8 cellular contexts compared by ENCODE assay signal in genomic region chr15:55527150-55527549, GRCh38.
"Had no signal": no experiment of that assay in that cellular context is flagged by ENCODE, and none has a peak within 500 bp of the region (broad histone marks: within the 10 kb centered on the region; RNA-seq: fewer than 3 reads in every experiment).

No MANE protein-coding gene starts in this region.

- H3K27ac ChIP-seq: ascending aorta, esophagus muscularis mucosa, left ventricle myocardium inferior, ovary had no signal

- H3K4me1 ChIP-seq: ascending aorta, esophagus muscularis mucosa, left ventricle myocardium inferior had no signal

- DNase-seq: activated CD4-positive, alpha-beta memory T cell treated with anti-CD3 and anti-CD28 coated beads, Interleukin-2, amount 10 ng/mL, durations not matched to agents 7 days and 5 days; activated naive CD8-positive, alpha-beta T cell treated with anti-CD3 and anti-CD28 coated beads, Interleukin-2, amount 10 ng/mL, durations not matched to agents 7 days and 5 days; left ventricle myocardium inferior; nephron progenitor cell; ovary; stimulated activated naive CD4-positive, alpha-beta T cell treated with Interleukin-2 at 50 U/mL for 16 hours had no signal

- H3K9me3 ChIP-seq: ascending aorta, esophagus muscularis mucosa, left ventricle myocardium inferior had no signal

- H3K36me3 ChIP-seq: ascending aorta, esophagus muscularis mucosa, left ventricle myocardium inferior, ovary had no signal

- H3K27me3 ChIP-seq: ascending aorta, esophagus muscularis mucosa, ovary had no signal

- H3K4me3 ChIP-seq: ascending aorta, left ventricle myocardium inferior, ovary had no signal
